Comparison of ENCODE assay signal across 1 cellular context in genomic region chr20:4848041-4848440, GRCh38.
TF ChIP-seq lines count a peak whose summit lies in the region.

No MANE protein-coding gene starts in this region.

TF ChIP-seq in GM23338, 12 proteins besides CTCF, POLR2A, EP300 and RAD21 (continued from another document):
- TF ChIP-seq ZNF114 (CRISPR knock-in tag; IDR thresholded peaks at IDR 0.05) (no peak), POLR2AphosphoS5 (IDR thresholded peaks at IDR 0.05; ENCODE audit: low read depth) (no peak)
